Comparison of ENCODE assay signal across 23 cellular contexts in the genomic region with DNA sequence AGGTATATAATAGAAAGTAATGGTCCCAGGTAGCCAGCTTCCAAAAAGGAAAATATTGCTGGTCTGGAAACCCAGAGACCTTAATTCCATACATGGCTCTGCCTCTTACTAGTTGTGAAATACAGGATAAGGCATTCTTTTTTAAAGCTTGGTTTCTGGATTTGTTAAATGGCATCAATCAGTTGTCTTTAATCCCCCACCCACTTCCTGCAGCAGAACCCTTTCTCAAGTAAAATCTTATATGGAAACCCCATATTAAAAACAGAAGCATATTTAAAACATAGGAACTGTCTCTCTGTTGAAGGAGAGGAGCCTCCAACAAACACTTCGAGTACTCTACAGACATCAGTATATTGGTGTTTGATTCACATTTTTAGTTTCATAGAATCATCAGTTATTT. TPM values are rescaled to one million over a fixed set of nuclear protein-coding genes. Genes with fewer than 3 reads are reported as not detected.
DNase-seq lines count a peak whose midpoint lies in the region; ATAC-seq, FAIRE-seq and TF ChIP-seq lines count a peak whose summit lies in the region.
"Had no signal": no experiment of that assay in that cellular context is flagged by ENCODE, and none has a peak within 500 bp of the region (broad histone marks: within the 10 kb centered on the region; RNA-seq: fewer than 3 reads in every experiment).

No MANE protein-coding gene starts in this region.

- no peak overlapping the region for H3K27ac Mint-ChIP-seq in activated naive CD4-positive, alpha-beta T cell treated with anti-CD3 and anti-CD28 coated beads, Interleukin-2, amount 10 ng/mL, durations not matched to agents 7 days and 5 days
- H3K27ac Mint-ChIP-seq: CD4-positive, alpha-beta memory T cell; stimulated activated naive B cell treated with anti-CD40 and anti-IgM and Interleukin-4, amounts not matched to agents 10 μg/mL and 1 μg/mL and 100 μg/mL, for 72 hours had no signal

- no peak for FAIRE-seq in GM12878 (lab: Jason Lieb, UNC)

- H3K9me3 ChIP-seq in cardiac muscle cell (ENCODE audit: low read depth) (no peaks in the 10 kb centered on the region), heart right ventricle (no peaks in the 10 kb centered on the region), GM12878 (replicated peaks; ENCODE audit: control insufficient read depth, insufficient read depth, low read length) (no peaks in the 10 kb centered on the region), parathyroid adenoma (ENCODE audit: control insufficient read depth, low read length) (no peaks in the 10 kb centered on the region)
- H3K9me3 ChIP-seq: ascending aorta, colonic mucosa, upper lobe of right lung had no signal

- DNase-seq in cardiac muscle cell (ENCODE audit: low read depth in 1 of 2, low spot score in 1 of 2) (no peak), heart right ventricle (no peak), GM12878 (ENCODE audit: low read depth, low spot score) (no peak), cerebellar cortex (ENCODE audit: low spot score) (no peak), OCI-M1 (lab: John Stamatoyannopoulos, UW) (no peak)
- DNase-seq in activated naive CD4-positive, alpha-beta T cell treated with anti-CD3 and anti-CD28 coated beads, Interleukin-2, amount 10 ng/mL, durations not matched to agents 7 days and 5 days: no peak
- DNase-seq: activated CD4-positive, alpha-beta T cell treated with anti-CD3 and anti-CD28 coated beads, Interleukin-2, amount 50 U/mL, for 4 hours; activated naive CD4-positive, alpha-beta T cell; activated T-cell treated with anti-CD3 and anti-CD28 coated beads for 4 hours; CD4-positive, alpha-beta memory T cell; colonic mucosa; foreskin melanocyte; left cardiac atrium; NCI-H2081 treated with DMSO at 0.1 percent for 48 hours; NCI-H526 treated with DMSO at 0.1 percent for 48 hours; retina; stimulated activated naive B cell treated with anti-CD40 and anti-IgM and Interleukin-4, amounts not matched to agents 10 μg/mL and 1 μg/mL and 100 μg/mL, for 72 hours; upper lobe of right lung had no signal

- no peak overlapping the region for H3K4me3 ChIP-seq in cardiac muscle cell
- no peak overlapping the region for H3K4me3 ChIP-seq in heart right ventricle
- no peak overlapping the region; the same call in 1 of the 2 replicates for H3K4me3 ChIP-seq in GM12878
- no peak overlapping the region for H3K4me3 ChIP-seq in parathyroid adenoma (ENCODE audit: low read depth, low read length)
- H3K4me3 ChIP-seq: ascending aorta, colonic mucosa, upper lobe of right lung had no signal

- no peak for TF ChIP-seq RAD21 in GM12878 (IDR thresholded peaks at IDR 0.05; ENCODE audit: insufficient read depth, low read depth, low read length)

- no peak for TF ChIP-seq EP300 in GM12878 (IDR thresholded peaks at IDR 0.05; ENCODE audit: borderline replicate concordance in 1 of 2, control insufficient read depth in 1 of 2, low read depth in 2 of 2, low read length in 2 of 2)

- intact Hi-C loops in heart right ventricle (cut with DNase I) (loop anchor here in 3 of 10 donors (10.0 kb wide), 1 partner anchor 309 kb away; a partner anchor contains a TSS), GM12878 (cut with micrococcal nuclease; ENCODE audit: unreplicated experiment) (loop anchor here (10.0 kb wide), 1 partner anchor 679 kb away; a partner anchor contains a TSS)

- in situ Hi-C loops in GM12878 (cut with MboI): no loop called here

- no peak overlapping the region for H3K9ac ChIP-seq in GM12878 (ENCODE audit: control insufficient read depth, insufficient read depth, low read length)
- H3K9ac ChIP-seq in parathyroid adenoma: no peak overlapping the region

- H3K4me1 Mint-ChIP-seq in activated naive CD4-positive, alpha-beta T cell treated with anti-CD3 and anti-CD28 coated beads, Interleukin-2, amount 10 ng/mL, durations not matched to agents 7 days and 5 days: peaks cover 4% of the 10 kb centered on the region
- H3K4me1 Mint-ChIP-seq: CD4-positive, alpha-beta memory T cell had no signal

- no peaks in the 10 kb centered on the region for H4K20me1 ChIP-seq in GM12878 (ENCODE audit: control insufficient read depth, insufficient read depth)

- no peaks in the 10 kb centered on the region for H3K36me3 Mint-ChIP-seq in activated naive CD4-positive, alpha-beta T cell treated with anti-CD3 and anti-CD28 coated beads, Interleukin-2, amount 10 ng/mL, durations not matched to agents 7 days and 5 days
- H3K36me3 Mint-ChIP-seq: CD4-positive, alpha-beta memory T cell had no signal

- H2AFZ ChIP-seq in GM12878 (ENCODE audit: control insufficient read depth, low read depth, low read length) (no peak overlapping the region), parathyroid adenoma (no peak overlapping the region)

- ATAC-seq in heart right ventricle (no peak), GM12878 (no peak), GM21576 (IDR thresholded peaks at IDR 0.05; ENCODE audit: unreplicated experiment) (no peak)
- ATAC-seq: HCT116, left cardiac atrium, upper lobe of right lung had no signal

- H3K27ac ChIP-seq in cardiac muscle cell (peak overlapping the region; percentile 86), heart right ventricle (peak overlapping the region in 2 of 10 donors; percentile 5 to 52), GM12878 (ENCODE audit: control insufficient read depth, insufficient read depth) (peak overlapping the region; percentile 75; the same call in 1 of the 2 replicates), parathyroid adenoma (peak overlapping the region; percentile 88)
- H3K27ac ChIP-seq: RWPE1, upper lobe of right lung had no signal

- H3K9me3 Mint-ChIP-seq in activated naive CD4-positive, alpha-beta T cell treated with anti-CD3 and anti-CD28 coated beads, Interleukin-2, amount 10 ng/mL, durations not matched to agents 7 days and 5 days: no peaks in the 10 kb centered on the region
- H3K9me3 Mint-ChIP-seq: CD4-positive, alpha-beta memory T cell; stimulated activated naive B cell treated with anti-CD40 and anti-IgM and Interleukin-4, amounts not matched to agents 10 μg/mL and 1 μg/mL and 100 μg/mL, for 72 hours had no signal

- CTCF ChIA-PET in GM12878 (lab: Yijun Ruan, JAX): interaction anchor here (1.0 kb wide), 1 partner anchor 36 kb away, joined by 3 read pairs; no protein-coding TSS in a partner anchor
- CTCF ChIA-PET in activated naive CD4-positive, alpha-beta T cell treated with anti-CD3 and anti-CD28 coated beads, Interleukin-2, amount 10 ng/mL, durations not matched to agents 7 days and 5 days (lab: Charles Lee): no interaction called here

- TF ChIP-seq POLR2A in GM12878 (IDR thresholded peaks at IDR 0.05; ENCODE audit: low read depth, low read length): no peak

- H3K79me2 ChIP-seq in GM12878 (ENCODE audit: control insufficient read depth, insufficient read depth, low read length) (no peaks in the 10 kb centered on the region), parathyroid adenoma (peaks cover 12% of the 10 kb centered on the region)

- SMC1A ChIA-PET in GM12878 (lab: Charles Lee; ENCODE audit: uncharacterized antibody, unreplicated experiment): interaction anchor here (1.2 kb wide), 1 partner anchor 76 kb away, joined by 3 read pairs; no protein-coding TSS in a partner anchor

- RAD21 ChIA-PET in GM12878 (lab: Charles Lee; ENCODE audit: unreplicated experiment): no interaction called here

- H3K4me3 Mint-ChIP-seq in activated naive CD4-positive, alpha-beta T cell treated with anti-CD3 and anti-CD28 coated beads, Interleukin-2, amount 10 ng/mL, durations not matched to agents 7 days and 5 days: no peak overlapping the region
- H3K4me3 Mint-ChIP-seq: CD4-positive, alpha-beta memory T cell had no signal

- peaks cover 3% of the 10 kb centered on the region for H3K27me3 Mint-ChIP-seq in activated naive CD4-positive, alpha-beta T cell treated with anti-CD3 and anti-CD28 coated beads, Interleukin-2, amount 10 ng/mL, durations not matched to agents 7 days and 5 days
- H3K27me3 Mint-ChIP-seq: stimulated activated naive B cell treated with anti-CD40 and anti-IgM and Interleukin-4, amounts not matched to agents 10 μg/mL and 1 μg/mL and 100 μg/mL, for 72 hours had no signal

- no peaks in the 10 kb centered on the region for H3K27me3 ChIP-seq in cardiac muscle cell
- H3K27me3 ChIP-seq in heart right ventricle: no peaks in the 10 kb centered on the region
- no peaks in the 10 kb centered on the region for H3K27me3 ChIP-seq in GM12878 (replicated peaks in 1 of 2; ENCODE audit: control insufficient read depth in 2 of 2, insufficient read depth in 2 of 2, low read length in 1 of 2)
- no peaks in the 10 kb centered on the region for H3K27me3 ChIP-seq in parathyroid adenoma (ENCODE audit: control insufficient read depth, insufficient read depth, low read length)
- H3K27me3 ChIP-seq: ascending aorta, colonic mucosa, upper lobe of right lung had no signal

- 97% methylated on average over 1 of the region's 1 CpG for WGBS in heart right ventricle, 2 donors
- 88% methylated on average over 1 of the region's 1 CpG for WGBS in GM12878 (ENCODE audit: insufficient coverage, insufficient replicate concordance, low lambda C conversion rate, missing lambda C conversion rate)

- peaks cover 24% of the 10 kb centered on the region for H3K4me1 ChIP-seq in cardiac muscle cell (ENCODE audit: low read depth)
- H3K4me1 ChIP-seq in heart right ventricle: peaks cover 4 to 44% (median 33%) of the 10 kb centered on the region in 9 donors
- H3K4me1 ChIP-seq in GM12878 (ENCODE audit: control insufficient read depth, insufficient read depth, low read length): peaks cover 21% of the 10 kb centered on the region
- peaks cover 15% of the 10 kb centered on the region for H3K4me1 ChIP-seq in parathyroid adenoma

- TF ChIP-seq CTCF in cardiac muscle cell (IDR thresholded peaks at IDR 0.05; ENCODE audit: low read depth, low read length) (no peak), heart right ventricle (IDR thresholded peaks at IDR 0.05) (no peak), GM12878 (IDR thresholded peaks at IDR 0.05 in 2 of 3, conservative IDR thresholded peaks at IDR 0.05 in 1 of 3; ENCODE audit: control insufficient read depth in 2 of 3, extremely low read depth in 1 of 3, insufficient read depth in 1 of 3, low read depth in 3 of 3, low read length in 3 of 3) (no peak), parathyroid adenoma (IDR thresholded peaks at IDR 0.05) (no peak)

- no peaks in the 10 kb centered on the region for H3K36me3 ChIP-seq in cardiac muscle cell
- peaks cover 0 to 24% (median 0%) of the 10 kb centered on the region in 9 donors for H3K36me3 ChIP-seq in heart right ventricle
- no peaks in the 10 kb centered on the region for H3K36me3 ChIP-seq in GM12878 (ENCODE audit: control insufficient read depth in 2 of 2, insufficient read depth in 2 of 2, low read length in 1 of 2)
- H3K36me3 ChIP-seq in parathyroid adenoma (ENCODE audit: control insufficient read depth, insufficient read depth, low read length): no peaks in the 10 kb centered on the region
- H3K36me3 ChIP-seq: ascending aorta, colonic mucosa, upper lobe of right lung had no signal

- no TSS peak for BruUV-seq in GM12878 (replicated peaks; lab: Mats Ljungman, UMichigan)

- peak overlapping the region; percentile 82 for H3K4me2 ChIP-seq in GM12878 (ENCODE audit: control insufficient read depth, insufficient read depth)
- no peak overlapping the region for H3K4me2 ChIP-seq in parathyroid adenoma (ENCODE audit: low read length)

- POLR2A ChIA-PET in GM12878 (lab: Charles Lee): no interaction called here

RNA-seq across cellular contexts. Expression of a gene that starts 6.2 kb away (rescaled TPM):
- 3.5 and 5.9 TPM in 2 replicates for total RNA-seq in cardiac muscle cell
- polyA plus RNA-seq in cardiac muscle cell: 4.3 and 6.6 TPM in 2 replicates
- 1 to 10 TPM; 1.4 to 2.7 (median 2.2) TPM for total RNA-seq in heart right ventricle
- polyA plus RNA-seq in heart right ventricle: 1 to 10 TPM in 1 of 2 donors, under 1 TPM in 1; 0.94 to 1.1 TPM
- total RNA-seq in GM12878 (2013; cell fraction: nucleolus; rRNA removed): 2.0 and 2.1 TPM in 2 replicates
- total RNA-seq in GM12878 (2014; rRNA removed): 0.28 and 0.33 TPM in 2 replicates
- total RNA-seq in GM12878 (2014; rRNA removed; fragmentation: Illumina TruSeq; extraction: Trizol): 0.37 and 0.45 TPM in 2 replicates
- 0.26 and 0.27 TPM in 2 replicates for total RNA-seq in GM12878 (2021)
- 0.14 TPM for polyA plus RNA-seq in GM12878 (2011; ENCODE audit: low read depth)
- polyA plus RNA-seq in GM12878 (2011; rRNA removed): 0.30 and 0.58 TPM in 2 replicates
- 0.05 and 0.07 TPM in 2 replicates for polyA plus RNA-seq in GM12878 (2011; cell fraction: cytosol; rRNA removed)
- polyA plus RNA-seq in GM12878 (2011; cell fraction: nucleus; rRNA removed): 0.22 and 0.26 TPM in 2 replicates
- polyA plus RNA-seq in GM12878 (2012): 0.39 and 0.55 TPM in 2 replicates
- polyA plus RNA-seq in GM12878 (2014; fragmentation: Illumina TruSeq; extraction: Trizol): 0.31 and 0.36 TPM in 2 replicates
- polyA plus RNA-seq in GM12878 (2014; fragmentation: Nextera tagmentation; extraction: Ambion mirVana): under 1 TPM; 0.13 to 0.32 TPM
- 0.16 and 0.20 TPM in 2 replicates for polyA plus RNA-seq in GM12878 (2014; rRNA removed)
- polyA plus RNA-seq in GM12878 (2016; fragmentation: Nextera tagmentation; extraction: Ambion mirVana): under 1 TPM; 0.21 TPM
- polyA minus RNA-seq in GM12878 (2011; rRNA and poly(A)+ RNA removed): 0.29 and 0.31 TPM in 2 replicates
- polyA minus RNA-seq in GM12878 (2011; cell fraction: cytosol; rRNA and poly(A)+ RNA removed): 0.53 TPM in 1 of 2 replicates, not detected in the other
- polyA minus RNA-seq in GM12878 (2011; cell fraction: nucleus; rRNA and poly(A)+ RNA removed): 0.36 and 0.96 TPM in 2 replicates
